8 cellular contexts compared by ENCODE assay signal in genomic region chr10:25015927-25016348, GRCh38. TPM values are rescaled to one million over a fixed set of nuclear protein-coding genes. Genes with fewer than 3 reads are reported as not detected.
A peak's percentile ranks its signal among the peaks of the same experiment; 100 is the strongest.
DNase-seq lines count a peak whose midpoint lies in the region; ATAC-seq, FAIRE-seq and TF ChIP-seq lines count a peak whose summit lies in the region.

Gene ENKUR, minus strand, starts transcription at chr10:25016158. Its CDS starts 222 bp downstream, at chr10:25015936.

- H3K36me3 ChIP-seq in pancreas (no peaks in the 10 kb centered on the region), thyroid gland (no peaks in the 10 kb centered on the region)

- intact Hi-C loops in cardiac septum (cut with DNase I) (loop anchor here (2.0 kb wide), 1 partner anchor 293 kb away; the partner anchor contains the start of gene ARHGAP21), pancreas (cut with DNase I) (no loop called here), thyroid gland (cut with DNase I) (no loop called here)

- H3K9me3 ChIP-seq in pancreas (no peaks in the 10 kb centered on the region), thyroid gland (no peaks in the 10 kb centered on the region)

- peaks cover 0 to 9% (median 8%) of the 10 kb centered on the region in 3 donors for H3K4me1 ChIP-seq in pancreas
- peaks cover 0 to 11% of the 10 kb centered on the region in 2 donors for H3K4me1 ChIP-seq in thyroid gland

- no peaks in the 10 kb centered on the region for H3K27me3 Mint-ChIP-seq in activated naive CD8-positive, alpha-beta T cell treated with anti-CD3 and anti-CD28 coated beads, Interleukin-2, amount 50 U/mL, for 24 hours

- peaks cover 31% of the 10 kb centered on the region for H3K4me1 Mint-ChIP-seq in activated naive CD8-positive, alpha-beta T cell treated with anti-CD3 and anti-CD28 coated beads, Interleukin-2, amount 50 U/mL, for 24 hours

- TF ChIP-seq CTCF in GM12865 (IDR thresholded peaks at IDR 0.05; ENCODE audit: insufficient read depth, low read depth, low read length, missing control alignments): no peak
- TF ChIP-seq CTCF in pancreas (IDR thresholded peaks at IDR 0.05): no peak
- peak in 1 of 6 experiments; percentile 7 for TF ChIP-seq CTCF in thyroid gland (IDR thresholded peaks at IDR 0.05)

- H3K27ac ChIP-seq in pancreas: peak within 1 kb of the TSS; percentile 92 to 94 (median 92)
- H3K27ac ChIP-seq in thyroid gland: peak within 1 kb of the TSS; percentile 84 to 97 (median 93)

- DNase-seq in GM12865 (ENCODE audit: low read depth) (peak; percentile 94), NCI-H1417 treated with DMSO at 0.1 percent for 48 hours (lab: John Stamatoyannopoulos, UW) (peak; percentile 91), SW 1271 (lab: John Stamatoyannopoulos, UW) (peak; percentile 60 to 95), cardiac septum (ENCODE audit: low spot score) (peak; percentile 87), pancreas (peak; percentile 92 to 95 (median 94)), thyroid gland (peak; percentile 96 to 97)
- peak; percentile 94 for DNase-seq in activated naive CD8-positive, alpha-beta T cell treated with anti-CD3 and anti-CD28 coated beads, Interleukin-2, amount 50 U/mL, for 24 hours

- peak within 1 kb of the TSS; percentile 85 for H3K4me3 ChIP-seq in GM12865 (ENCODE audit: low read depth, low read length)
- peak within 1 kb of the TSS; percentile 55 to 64 (median 56) for H3K4me3 ChIP-seq in pancreas
- H3K4me3 ChIP-seq in thyroid gland (replicated peaks in 1 of 3): peak within 1 kb of the TSS in 2 of 3 donors; percentile 40 to 64

- WGBS in pancreas, 2 donors: 0% methylated on average over 15 of the region's 15 CpGs
- 0 to 1% methylated on average over 15 of the region's 15 CpGs for WGBS in thyroid gland, 2 donors

- FAIRE-seq in pancreas (lab: Jason Lieb, UNC): no peak

- H3K4me3 Mint-ChIP-seq in activated naive CD8-positive, alpha-beta T cell treated with anti-CD3 and anti-CD28 coated beads, Interleukin-2, amount 50 U/mL, for 24 hours: peak within 1 kb of the TSS; percentile 96

- no peaks in the 10 kb centered on the region for H3K27me3 ChIP-seq in pancreas
- H3K27me3 ChIP-seq in thyroid gland: no peaks in the 10 kb centered on the region

- TF ChIP-seq POLR2A in thyroid gland (IDR thresholded peaks at IDR 0.05): no peak

- ATAC-seq in HG02840 (IDR thresholded peaks at IDR 0.05; ENCODE audit: low FRiP score, unreplicated experiment) (peak; percentile 62), pancreas (peak; percentile 56 to 78 (median 70))
- ATAC-seq in activated naive CD8-positive, alpha-beta T cell treated with anti-CD3 and anti-CD28 coated beads, Interleukin-2, amount 50 U/mL, for 24 hours: peak; percentile 42

- H3K36me3 Mint-ChIP-seq in activated naive CD8-positive, alpha-beta T cell treated with anti-CD3 and anti-CD28 coated beads, Interleukin-2, amount 50 U/mL, for 24 hours (ENCODE audit: low read depth): peaks cover 2% of the 10 kb centered on the region

- H3K27ac Mint-ChIP-seq in activated naive CD8-positive, alpha-beta T cell treated with anti-CD3 and anti-CD28 coated beads, Interleukin-2, amount 50 U/mL, for 24 hours: peak within 1 kb of the TSS; percentile 99

- H3K9me3 Mint-ChIP-seq in activated naive CD8-positive, alpha-beta T cell treated with anti-CD3 and anti-CD28 coated beads, Interleukin-2, amount 50 U/mL, for 24 hours: peaks cover 11% of the 10 kb centered on the region

RNA-seq across cellular contexts. Expression of gene ENKUR, which starts in this region (rescaled TPM):
- total RNA-seq in cardiac septum (not detected), pancreas (under 1 TPM in 1 of 6 donors, not detected in 5; 0.40 TPM), thyroid gland (under 1 TPM in 2 of 4 donors, not detected in 2; 0.33 to 0.73 TPM)
- polyA plus RNA-seq in pancreas: under 1 TPM in 1 of 2 donors, not detected in 1; 0.47 TPM

Comparison
In these comparisons a context has a peak if more than half of its experiments do, and no peak if none do; other contexts are left out.
1. Peak in every context shown above with its lines: DNase-seq, ATAC-seq, H3K4me3 ChIP-seq and H3K27ac ChIP-seq.
2. Peak in DNase-seq in cardiac septum; RNA of the gene not detected or under 1 TPM.
3. Peak in DNase-seq, ATAC-seq, H3K4me3 ChIP-seq and H3K27ac ChIP-seq in pancreas; RNA of the gene not detected or under 1 TPM.
4. Peak in DNase-seq, H3K4me3 ChIP-seq and H3K27ac ChIP-seq in thyroid gland; RNA of the gene not detected or under 1 TPM.